8 cellular contexts compared by ENCODE assay signal in the genomic region with DNA sequence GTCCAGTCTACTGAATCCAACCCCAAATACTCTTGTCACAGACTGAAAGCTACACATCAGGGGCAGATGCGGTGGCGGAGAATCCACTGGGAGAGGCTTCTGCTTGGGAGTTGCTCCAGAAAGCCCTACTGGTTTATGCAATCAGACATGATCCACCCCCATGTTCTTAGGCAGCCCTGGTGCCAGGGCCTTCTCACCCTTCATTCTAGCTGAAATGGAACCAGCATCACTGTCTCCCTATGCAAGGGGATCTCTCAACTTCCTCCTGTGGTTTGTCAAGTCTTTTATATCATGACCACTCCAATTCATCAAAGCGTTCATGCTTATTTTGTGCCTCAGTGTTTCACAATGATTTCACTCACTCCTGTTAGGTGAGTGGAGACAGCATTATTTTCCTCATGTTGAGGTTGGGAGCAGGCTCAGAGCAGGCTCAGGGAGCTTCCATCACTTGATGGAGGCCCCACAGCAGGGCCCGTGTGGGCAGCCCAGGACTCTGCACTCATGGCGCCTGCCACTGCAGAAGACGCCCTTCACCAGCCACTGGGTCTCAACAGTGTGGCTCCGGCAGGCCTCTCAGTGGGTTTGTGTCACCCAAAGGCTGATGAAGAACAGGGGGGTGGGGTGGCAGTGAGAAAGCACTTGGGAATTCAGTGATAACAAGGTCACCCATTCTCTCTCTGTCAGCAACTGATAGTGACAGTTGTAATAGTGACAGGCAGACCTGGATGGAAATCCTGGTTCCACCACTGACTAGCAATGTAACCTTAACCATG.
DNase-seq lines count a peak whose midpoint lies in the region; ATAC-seq, FAIRE-seq and TF ChIP-seq lines count a peak whose summit lies in the region.

No MANE protein-coding gene starts in this region.

- no peaks in the 10 kb centered on the region for H3K27me3 ChIP-seq in mucosa of rectum (ENCODE audit: control insufficient read depth in 2 of 2, insufficient read depth in 2 of 2, low read length in 2 of 2)

- ATAC-seq in GM18505 (IDR thresholded peaks at IDR 0.05; ENCODE audit: unreplicated experiment) (peak; percentile 1), HG03097 (IDR thresholded peaks at IDR 0.05; ENCODE audit: low FRiP score, unreplicated experiment) (no peak)

- DNase-seq in Jurkat, Clone E6-1 (ENCODE audit: low read depth, low spot score), result peak; percentile 46
- peak; percentile 14 for DNase-seq in activated T-helper 9 cell treated with anti-CD3 and anti-CD28 coated beads, Interleukin-2, amount 50 U/mL, for 16 hours (ENCODE audit: low read depth)
- DNase-seq in RCC 7860 (ENCODE audit: low spot score), result no peak
- no peak for DNase-seq in NCI-H526 (lab: John Stamatoyannopoulos, UW)
- DNase-seq in NCI-H524 (lab: John Stamatoyannopoulos, UW), result no peak

- H3K4me3 ChIP-seq in Jurkat, Clone E6-1 (ENCODE audit: low read length), result no peak overlapping the region; the same call in none of the 2 replicates
- no peak overlapping the region for H3K4me3 ChIP-seq in mucosa of rectum (ENCODE audit: low read length in 2 of 2)

- no peak for TF ChIP-seq POLR2A in GM18505 (IDR thresholded peaks at IDR 0.05; ENCODE audit: borderline replicate concordance, extremely low read depth, insufficient read depth, insufficient read length)

- H3K9me3 ChIP-seq in mucosa of rectum (ENCODE audit: control insufficient read depth in 2 of 2, low read length in 2 of 2), result no peaks in the 10 kb centered on the region

- H3K4me1 ChIP-seq in mucosa of rectum (ENCODE audit: control insufficient read depth in 2 of 2, insufficient read depth in 2 of 2, low read length in 2 of 2), result peaks cover 4 to 19% of the 10 kb centered on the region in 2 donors

- H3K27ac ChIP-seq in mucosa of rectum (ENCODE audit: low read depth in 2 of 2, low read length in 2 of 2), result peak overlapping the region; percentile 7 to 72

- FAIRE-seq in RCC 7860 (lab: Jason Lieb, UNC), result no peak

- no peak overlapping the region for H3K9ac ChIP-seq in mucosa of rectum (ENCODE audit: low read depth in 1 of 2, low read length in 2 of 2)

- no peaks in the 10 kb centered on the region for H3K36me3 ChIP-seq in mucosa of rectum (ENCODE audit: control insufficient read depth in 2 of 2, insufficient read depth in 2 of 2, low read length in 2 of 2)

Comparison
In these comparisons a context has a peak if more than half of its experiments do, and no peak if none do; other contexts are left out.
1. DNase-seq: peak in Jurkat, Clone E6-1 (single experiment) and activated T-helper 9 cell treated with anti-CD3 and anti-CD28 coated beads, Interleukin-2, amount 50 U/mL, for 16 hours (single experiment); none in RCC 7860 (single experiment), NCI-H526 (0 of 2) and NCI-H524 (0 of 2).